In genomic region chr11:34558673-34559072, GRCh38 we compare ENCODE assay signal across 20 cellular contexts. TPM values are rescaled to one million over a fixed set of nuclear protein-coding genes. Genes with fewer than 3 reads are reported as not detected.
DNase-seq lines count a peak whose midpoint lies in the region; FAIRE-seq and TF ChIP-seq lines count a peak whose summit lies in the region.
"Had no signal": no experiment of that assay in that cellular context is flagged by ENCODE, and none has a peak within 500 bp of the region (broad histone marks: within the 10 kb centered on the region; RNA-seq: fewer than 3 reads in every experiment).

No MANE protein-coding gene starts in this region.

- H3K4me3 ChIP-seq in GM23248 (no peak overlapping the region), WERI-Rb-1 (ENCODE audit: low read depth, low read length) (no peak overlapping the region), H1 (ENCODE audit: extremely low read depth in 1 of 4, insufficient read depth in 2 of 4, low read depth in 3 of 4, low read length in 4 of 4) (no peak overlapping the region)
- H3K4me3 ChIP-seq: BLaER1, HAP-1 had no signal

- no peak overlapping the region for H3K18ac ChIP-seq in H1 (ENCODE audit: extremely low read depth, low read length)

- no peak overlapping the region for H3K56ac ChIP-seq in H1 (replicated peaks; ENCODE audit: insufficient read length, low read depth, low read length)

- in situ Hi-C loops in GM23248 (cut with MboI): no loop called here

- FAIRE-seq in H1 (lab: Jason Lieb, UNC): no peak

- no peaks in the 10 kb centered on the region for H3K79me2 ChIP-seq in GM23248 (ENCODE audit: insufficient read depth)
- H3K79me2 ChIP-seq in H1 (ENCODE audit: control insufficient read depth in 1 of 2, insufficient read depth in 2 of 2, low read length in 2 of 2): no peaks in the 10 kb centered on the region

- H3K4me1 ChIP-seq in GM23248 (ENCODE audit: insufficient read depth) (no peaks in the 10 kb centered on the region), H1 (replicated peaks in 1 of 4; ENCODE audit: control insufficient read depth in 3 of 4, insufficient read depth in 4 of 4, low read length in 3 of 4) (no peaks in the 10 kb centered on the region)
- H3K4me1 ChIP-seq: BLaER1, HAP-1 had no signal

- H2BK120ac ChIP-seq in H1 (replicated peaks; ENCODE audit: low read depth, low read length): no peak overlapping the region

- no peaks in the 10 kb centered on the region for H3K23me2 ChIP-seq in H1 (ENCODE audit: low read depth, low read length)

- TF ChIP-seq EP300 in H1 (IDR thresholded peaks at IDR 0.05; ENCODE audit: borderline replicate concordance in 1 of 2, low read depth in 2 of 2, low read length in 2 of 2): no peak

- WGBS in GM23248 (ENCODE audit: low coverage in 1 of 2, low lambda C conversion rate in 2 of 2, missing lambda C conversion rate in 2 of 2), 2 experiments: 80 to 81% methylated on average over 4 of the region's 4 CpGs
- WGBS in H1 (ENCODE audit: extremely low coverage in 1 of 2, insufficient coverage in 1 of 2, insufficient read length in 1 of 2, insufficient replicate concordance in 2 of 2, low coverage in 1 of 2, low lambda C conversion rate in 2 of 2, missing lambda C conversion rate in 1 of 2), 2 experiments: 92% methylated on average over 4 of the region's 4 CpGs; no CpG with 5 or more reads in 1 of the 2 experiments

- H4K91ac ChIP-seq in H1 (replicated peaks; ENCODE audit: insufficient read length, low read length): no peak overlapping the region

- H3K27ac ChIP-seq in GM23248 (no peak overlapping the region), WERI-Rb-1 (no peak overlapping the region), H1 (ENCODE audit: low read depth, low read length) (no peak overlapping the region)
- H3K27ac ChIP-seq: BLaER1 had no signal

- TF ChIP-seq RAD21 in H1 (IDR thresholded peaks at IDR 0.05 in 1 of 2, conservative IDR thresholded peaks at IDR 0.05 in 1 of 2; ENCODE audit: low read depth in 2 of 2, low read length in 2 of 2): no peak

- no peak overlapping the region for H3K23ac ChIP-seq in H1 (ENCODE audit: insufficient read length)

- no peaks in the 10 kb centered on the region for H3K9me2 ChIP-seq in GM23248 (ENCODE audit: insufficient read depth)

- POLR2A ChIA-PET in H1 (lab: Charles Lee; ENCODE audit: partially characterized antibody): no interaction called here

- H4K5ac ChIP-seq in H1 (ENCODE audit: insufficient read length, low read depth, low read length): no peak overlapping the region

- no peaks in the 10 kb centered on the region for H3K79me1 ChIP-seq in H1 (ENCODE audit: low read depth, low read length)

- DNase-seq in GM23248: peak; percentile 4
- DNase-seq in WERI-Rb-1: peak; percentile 59
- no peak for DNase-seq in H1 (ENCODE audit: low read depth in 1 of 2, low spot score in 2 of 2)
- DNase-seq in renal cortical epithelial cell (ENCODE audit: low read depth): peak; percentile 23
- DNase-seq in NCI-H226: no peak
- DNase-seq in SIG-M5 (lab: John Stamatoyannopoulos, UW): no peak
- no peak for DNase-seq in stimulated activated CD4-positive, alpha-beta T cell treated with anti-CD3 and anti-CD28 coated beads, Interleukin-4, amount 100 ng/mL, for 1 hour
- no peak for DNase-seq in hepatic stellate cell (ENCODE audit: low spot score)
- DNase-seq: Calu3; CD4-positive, alpha-beta memory T cell; KBM-7; MV-4-11; NCI-H1417; NCI-H187; NCI-H446; NCI-H526 treated with DMSO at 0.1 percent for 48 hours had no signal

- no peaks in the 10 kb centered on the region for H3K36me3 ChIP-seq in GM23248 (ENCODE audit: low read depth)
- no peaks in the 10 kb centered on the region for H3K36me3 ChIP-seq in WERI-Rb-1
- H3K36me3 ChIP-seq in H1 (ENCODE audit: control insufficient read depth in 2 of 4, insufficient read depth in 4 of 4, low read length in 3 of 4): no peaks in the 10 kb centered on the region
- H3K36me3 ChIP-seq: BLaER1, HAP-1 had no signal

- no peak for TF ChIP-seq CTCF in WERI-Rb-1 (IDR thresholded peaks at IDR 0.05; ENCODE audit: low read depth, low read length)
- no peak for TF ChIP-seq CTCF in H1 (IDR thresholded peaks at IDR 0.05; ENCODE audit: control extremely low read depth in 1 of 3, insufficient read depth in 1 of 3, low read depth in 1 of 3, low read length in 3 of 3)

- H2AFZ ChIP-seq in GM23248 (no peak overlapping the region), H1 (ENCODE audit: low read length) (peak overlapping the region; percentile 67; the same call in 1 of the 2 replicates)

- H4K8ac ChIP-seq in H1 (ENCODE audit: extremely low read depth, insufficient read depth, low read length): no peak overlapping the region

- TF ChIP-seq POLR2A in H1 (IDR thresholded peaks at IDR 0.05; ENCODE audit: control extremely low read depth in 1 of 2, low read depth in 2 of 2, low read length in 2 of 2): no peak

- H2BK20ac ChIP-seq in H1 (ENCODE audit: low read length): no peak overlapping the region

- H3F3A ChIP-seq in GM23248 (ENCODE audit: insufficient read depth): no peaks in the 10 kb centered on the region

- CTCF ChIA-PET in H1 (lab: Charles Lee; ENCODE audit: partially characterized antibody): interaction anchor here (0.6 to 0.9 kb wide), 2 partner anchors 175 to 298 kb away, joined by 3 read pairs; no protein-coding TSS in a partner anchor

- H4K20me1 ChIP-seq in GM23248 (ENCODE audit: insufficient read depth) (no peaks in the 10 kb centered on the region), H1 (replicated peaks in 1 of 2; ENCODE audit: control insufficient read depth in 1 of 2, insufficient read depth in 2 of 2, low read length in 2 of 2) (no peaks in the 10 kb centered on the region)
- H4K20me1 ChIP-seq: BLaER1 had no signal

- no peak overlapping the region for H3K14ac ChIP-seq in H1 (ENCODE audit: insufficient read length)

- H2BK5ac ChIP-seq in H1 (ENCODE audit: low read depth, low read length): no peak overlapping the region

- H3K9ac ChIP-seq in GM23248 (no peak overlapping the region), H1 (replicated peaks in 1 of 4; ENCODE audit: extremely low read depth in 1 of 4, low read depth in 3 of 4, low read length in 3 of 4) (no peak overlapping the region)
- H3K9ac ChIP-seq: BLaER1 had no signal

- H2BK15ac ChIP-seq in H1 (ENCODE audit: low read length): no peak overlapping the region

- no peaks in the 10 kb centered on the region for H3K9me3 ChIP-seq in GM23248 (ENCODE audit: low read depth)
- H3K9me3 ChIP-seq in WERI-Rb-1 (ENCODE audit: severe bottlenecking): peaks cover 7% of the 10 kb centered on the region
- no peaks in the 10 kb centered on the region for H3K9me3 ChIP-seq in H1 (ENCODE audit: insufficient read depth in 2 of 2, low read depth in 1 of 2, low read length in 1 of 2)
- H3K9me3 ChIP-seq: HAP-1 had no signal

- H2AK5ac ChIP-seq in H1 (ENCODE audit: low read depth, low read length): no peak overlapping the region

- H3K27me3 ChIP-seq in GM23248 (replicated peaks; ENCODE audit: insufficient read depth) (peaks cover 20% of the 10 kb centered on the region; the same call in 1 of the 2 replicates), WERI-Rb-1 (ENCODE audit: insufficient read depth, low read depth, severe bottlenecking) (no peaks in the 10 kb centered on the region), H1 (replicated peaks in 1 of 4; ENCODE audit: control insufficient read depth in 3 of 4, extremely low read depth in 1 of 4, insufficient read depth in 3 of 4, low read length in 3 of 4) (no peaks in the 10 kb centered on the region)
- H3K27me3 ChIP-seq: BLaER1 had no signal

- H3K4me2 ChIP-seq in GM23248 (ENCODE audit: unreplicated experiment) (no peak overlapping the region), H1 (ENCODE audit: insufficient read depth in 1 of 2, low read depth in 2 of 2, low read length in 2 of 2) (no peak overlapping the region)
- H3K4me2 ChIP-seq: BLaER1 had no signal

- H3K4ac ChIP-seq in H1 (replicated peaks; ENCODE audit: insufficient read length, low read depth, low read length): no peak overlapping the region

- H2BK12ac ChIP-seq in H1 (ENCODE audit: low read depth, low read length): no peak overlapping the region

TF ChIP-seq in H1, 55 proteins besides CTCF, POLR2A, EP300 and RAD21:
- no peak for TF ChIP-seq ZNF274 (IDR thresholded peaks at IDR 0.05; ENCODE audit: borderline replicate concordance, extremely low read depth, low read length)
- no peak for TF ChIP-seq MAFK (IDR thresholded peaks at IDR 0.05; ENCODE audit: low read depth, low read length)
- TF ChIP-seq HDAC6 (IDR thresholded peaks at IDR 0.05; ENCODE audit: low read depth, low read length): no peak
- TF ChIP-seq NRF1 (IDR thresholded peaks at IDR 0.05; ENCODE audit: low read depth, low read length): no peak
- no peak for TF ChIP-seq KDM4A (IDR thresholded peaks at IDR 0.05; ENCODE audit: low read depth, low read length, severe bottlenecking)
- no peak for TF ChIP-seq TAF7 (optimal IDR thresholded peaks at IDR 0.05; ENCODE audit: borderline replicate concordance, low read depth, low read length)
- TF ChIP-seq CREB1 (IDR thresholded peaks at IDR 0.05): no peak
- no peak for TF ChIP-seq BRCA1 (IDR thresholded peaks at IDR 0.05; ENCODE audit: low read depth, low read length)
- no peak for TF ChIP-seq RFX5 (IDR thresholded peaks at IDR 0.05; ENCODE audit: borderline replicate concordance, low read depth, low read length)
- TF ChIP-seq GABPA (IDR thresholded peaks at IDR 0.05; ENCODE audit: borderline replicate concordance, insufficient read depth, low read length): no peak
- no peak for TF ChIP-seq HDAC2 (IDR thresholded peaks at IDR 0.05; ENCODE audit: borderline replicate concordance in 1 of 2, low read depth in 2 of 2, low read length in 2 of 2)
TF ChIP-seq in H1: peak in this region for 0.

RNA-seq across cellular contexts. Expression of gene ELF5, which starts 45.1 kb away (rescaled TPM):
- total RNA-seq in GM23248 (2014; rRNA removed; shearing (Covaris generic)): not detected in 2 replicates
- polyA plus RNA-seq in GM23248 (2016; fragmentation: Nextera tagmentation; extraction: Ambion mirVana) (not detected in 2 replicates), H1 (2011; rRNA removed) (not detected in 2 replicates)
- not detected in 2 replicates for total RNA-seq in H1 (2021; fragmentation: NEBNext Ultra II Directional; extraction: Animal tissue kit (Norgen Biotek cat#: 25700))
- not detected for polyA plus RNA-seq in H1 (2011; cell fraction: cytosol; rRNA removed)
- polyA plus RNA-seq in H1 (2011; cell fraction: nucleus; rRNA removed): not detected
- polyA plus RNA-seq in H1 (2012, experiment 1 of 2): not detected in 4 replicates
- not detected for polyA plus RNA-seq in H1 (2012, experiment 2 of 2)
- not detected for polyA plus RNA-seq in H1 (2013, experiment 1 of 2)
- polyA plus RNA-seq in H1 (2013, experiment 2 of 2): not detected
- not detected in 2 replicates for polyA minus RNA-seq in H1 (2011; rRNA and poly(A)+ RNA removed)
- not detected for polyA minus RNA-seq in H1 (2011; cell fraction: cytosol; rRNA and poly(A)+ RNA removed)
- polyA minus RNA-seq in H1 (2011; cell fraction: nucleus; rRNA and poly(A)+ RNA removed): not detected
- total RNA-seq in renal cortical epithelial cell: 0.35 TPM in 1 of 2 replicates, not detected in the other
- total RNA-seq: A673; Calu3; CD4-positive, alpha-beta memory T cell; SK-MEL-5 had no signal
- polyA plus RNA-seq: CD4-positive, alpha-beta memory T cell had no signal

Comparison
In these comparisons a context has a peak if more than half of its experiments do, and no peak if none do; other contexts are left out.
1. DNase-seq: peak in GM23248 (single experiment), WERI-Rb-1 (single experiment) and renal cortical epithelial cell (single experiment); none in H1 (0 of 2), NCI-H226 (single experiment), SIG-M5 (single experiment), stimulated activated CD4-positive, alpha-beta T cell treated with anti-CD3 and anti-CD28 coated beads, Interleukin-4, amount 100 ng/mL, for 1 hour (single experiment) and hepatic stellate cell (single experiment).